In the genomic region with DNA sequence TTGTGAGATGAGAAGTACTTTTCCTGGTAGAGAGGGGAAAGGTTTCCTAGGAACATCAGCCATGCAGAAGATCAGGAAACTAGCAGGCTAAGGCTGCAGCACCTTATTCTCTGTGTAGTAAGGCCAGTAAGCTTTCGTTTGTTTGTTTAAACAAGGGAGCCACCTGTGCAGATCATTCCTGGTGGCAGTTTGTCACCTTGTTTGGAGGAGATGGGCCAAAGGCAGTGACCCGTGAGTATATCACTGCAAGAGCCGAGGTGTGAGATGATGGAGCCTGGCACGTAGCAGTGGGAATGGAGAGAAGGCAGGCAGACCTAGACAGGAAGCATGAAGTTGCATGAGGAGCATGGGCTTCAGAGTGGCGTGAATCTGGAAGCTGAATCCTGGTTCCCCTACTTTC, we compare ENCODE assay signal across 1 cellular context.
TF ChIP-seq lines count a peak whose summit lies in the region.

No MANE protein-coding gene starts in this region.

TF ChIP-seq in WTC11, 78 proteins besides CTCF, POLR2A, EP300 and RAD21 (continued from another document):
- TF ChIP-seq, protein P1, sequence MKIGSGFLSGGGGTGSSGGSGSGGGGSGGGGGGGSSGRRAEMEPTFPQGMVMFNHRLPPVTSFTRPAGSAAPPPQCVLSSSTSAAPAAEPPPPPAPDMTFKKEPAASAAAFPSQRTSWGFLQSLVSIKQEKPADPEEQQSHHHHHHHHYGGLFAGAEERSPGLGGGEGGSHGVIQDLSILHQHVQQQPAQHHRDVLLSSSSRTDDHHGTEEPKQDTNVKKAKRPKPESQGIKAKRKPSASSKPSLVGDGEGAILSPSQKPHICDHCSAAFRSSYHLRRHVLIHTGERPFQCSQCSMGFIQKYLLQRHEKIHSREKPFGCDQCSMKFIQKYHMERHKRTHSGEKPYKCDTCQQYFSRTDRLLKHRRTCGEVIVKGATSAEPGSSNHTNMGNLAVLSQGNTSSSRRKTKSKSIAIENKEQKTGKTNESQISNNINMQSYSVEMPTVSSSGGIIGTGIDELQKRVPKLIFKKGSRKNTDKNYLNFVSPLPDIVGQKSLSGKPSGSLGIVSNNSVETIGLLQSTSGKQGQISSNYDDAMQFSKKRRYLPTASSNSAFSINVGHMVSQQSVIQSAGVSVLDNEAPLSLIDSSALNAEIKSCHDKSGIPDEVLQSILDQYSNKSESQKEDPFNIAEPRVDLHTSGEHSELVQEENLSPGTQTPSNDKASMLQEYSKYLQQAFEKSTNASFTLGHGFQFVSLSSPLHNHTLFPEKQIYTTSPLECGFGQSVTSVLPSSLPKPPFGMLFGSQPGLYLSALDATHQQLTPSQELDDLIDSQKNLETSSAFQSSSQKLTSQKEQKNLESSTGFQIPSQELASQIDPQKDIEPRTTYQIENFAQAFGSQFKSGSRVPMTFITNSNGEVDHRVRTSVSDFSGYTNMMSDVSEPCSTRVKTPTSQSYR (CRISPR knock-in tag; IDR thresholded peaks at IDR 0.05): no peak
- TF ChIP-seq, protein P2, sequence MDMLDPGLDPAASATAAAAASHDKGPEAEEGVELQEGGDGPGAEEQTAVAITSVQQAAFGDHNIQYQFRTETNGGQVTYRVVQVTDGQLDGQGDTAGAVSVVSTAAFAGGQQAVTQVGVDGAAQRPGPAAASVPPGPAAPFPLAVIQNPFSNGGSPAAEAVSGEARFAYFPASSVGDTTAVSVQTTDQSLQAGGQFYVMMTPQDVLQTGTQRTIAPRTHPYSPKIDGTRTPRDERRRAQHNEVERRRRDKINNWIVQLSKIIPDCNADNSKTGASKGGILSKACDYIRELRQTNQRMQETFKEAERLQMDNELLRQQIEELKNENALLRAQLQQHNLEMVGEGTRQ (CRISPR knock-in tag; IDR thresholded peaks at IDR 0.05): no peak
- TF ChIP-seq, protein P3, sequence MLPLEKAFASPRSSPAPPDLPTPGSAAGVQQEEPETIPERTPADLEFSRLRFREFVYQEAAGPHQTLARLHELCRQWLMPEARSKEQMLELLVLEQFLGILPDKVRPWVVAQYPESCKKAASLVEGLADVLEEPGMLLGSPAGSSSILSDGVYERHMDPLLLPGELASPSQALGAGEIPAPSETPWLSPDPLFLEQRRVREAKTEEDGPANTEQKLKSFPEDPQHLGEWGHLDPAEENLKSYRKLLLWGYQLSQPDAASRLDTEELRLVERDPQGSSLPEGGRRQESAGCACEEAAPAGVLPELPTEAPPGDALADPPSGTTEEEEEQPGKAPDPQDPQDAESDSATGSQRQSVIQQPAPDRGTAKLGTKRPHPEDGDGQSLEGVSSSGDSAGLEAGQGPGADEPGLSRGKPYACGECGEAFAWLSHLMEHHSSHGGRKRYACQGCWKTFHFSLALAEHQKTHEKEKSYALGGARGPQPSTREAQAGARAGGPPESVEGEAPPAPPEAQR (CRISPR knock-in tag; IDR thresholded peaks at IDR 0.05): no peak
- TF ChIP-seq ZNF219 (CRISPR knock-in tag; IDR thresholded peaks at IDR 0.05; ENCODE audit: borderline replicate concordance): no peak
- no peak for TF ChIP-seq GTF2I (CRISPR knock-in tag; conservative IDR thresholded peaks at IDR 0.05)
